7 cellular contexts compared by ENCODE assay signal in genomic region chr6:28068067-28068466, GRCh38.
"Had no signal": no experiment of that assay in that cellular context is flagged by ENCODE, and none has a peak within 500 bp of the region (broad histone marks: within the 10 kb centered on the region; RNA-seq: fewer than 3 reads in every experiment).

No MANE protein-coding gene starts in this region.

- ATAC-seq: HCT116 had no signal

- H3K27ac Mint-ChIP-seq: HFFc6 had no signal

- H3K36me3 ChIP-seq: HAP-1 had no signal

- DNase-seq: GOT3, H7, HFFc6, IMR-90, KBM-7 had no signal

- H3K9me3 Mint-ChIP-seq: HFFc6 had no signal

- H3K4me3 Mint-ChIP-seq: HFFc6 had no signal

- H3K4me3 ChIP-seq: HAP-1 had no signal
